14 cellular contexts compared by ENCODE assay signal in the genomic region with DNA sequence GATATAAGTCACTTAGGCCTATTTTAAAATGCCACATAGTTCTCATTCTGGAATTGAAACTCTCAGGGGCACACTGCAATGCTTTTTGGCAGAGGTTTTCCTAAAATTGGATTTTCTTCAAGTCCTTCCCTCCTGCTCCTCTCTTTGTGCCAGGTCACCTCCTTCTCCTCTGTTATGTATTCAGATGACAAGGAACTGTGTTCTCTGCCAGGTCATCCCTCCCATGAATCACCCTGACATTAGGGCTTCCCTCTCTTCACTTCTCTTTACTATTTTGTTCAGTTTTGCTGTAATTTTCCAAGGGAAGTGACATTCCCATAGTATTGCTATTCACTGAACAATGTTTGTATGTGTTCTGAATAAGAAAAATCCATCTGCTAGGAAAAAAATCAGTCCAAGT.
DNase-seq lines count a peak whose midpoint lies in the region; ATAC-seq lines count a peak whose summit lies in the region.
"Had no signal": no experiment of that assay in that cellular context is flagged by ENCODE, and none has a peak within 500 bp of the region (broad histone marks: within the 10 kb centered on the region; RNA-seq: fewer than 3 reads in every experiment).

No MANE protein-coding gene starts in this region.

- no peak overlapping the region for H4K91ac ChIP-seq in mesenchymal stem cell (ENCODE audit: low read length)

- H3K27ac ChIP-seq in mesenchymal stem cell (ENCODE audit: low read length, poor library complexity, severe bottlenecking), result no peak overlapping the region
- H3K27ac ChIP-seq: upper lobe of right lung had no signal

- H3K4me1 ChIP-seq in mesenchymal stem cell (ENCODE audit: control insufficient read depth, insufficient read depth, low read depth, low read length), result no peaks in the 10 kb centered on the region
- H3K4me1 ChIP-seq: upper lobe of right lung had no signal

- H3K4me2 ChIP-seq in mesenchymal stem cell (ENCODE audit: low read length, poor library complexity, severe bottlenecking), result no peak overlapping the region

- H3K4me3 ChIP-seq in mesenchymal stem cell (ENCODE audit: insufficient read depth in 1 of 2, low read depth in 1 of 2, low read length in 2 of 2), result no peak overlapping the region
- H3K4me3 ChIP-seq: upper lobe of right lung had no signal

- H3K9ac ChIP-seq in mesenchymal stem cell (ENCODE audit: low read length), result peak overlapping the region; percentile 43

- H2AFZ ChIP-seq in mesenchymal stem cell (ENCODE audit: low read depth, low read length), result no peak overlapping the region

- no peak overlapping the region for H2BK12ac ChIP-seq in mesenchymal stem cell (ENCODE audit: low read length in 2 of 2)

- no peaks in the 10 kb centered on the region for H3K36me3 ChIP-seq in mesenchymal stem cell (ENCODE audit: control insufficient read depth in 1 of 2, insufficient read depth in 2 of 2, low read depth in 1 of 2, low read length in 2 of 2)
- H3K36me3 ChIP-seq: upper lobe of right lung had no signal

- no peak overlapping the region for H3K23ac ChIP-seq in mesenchymal stem cell (ENCODE audit: low read length in 2 of 2)

- no peak overlapping the region for H3K14ac ChIP-seq in mesenchymal stem cell (ENCODE audit: low read length in 2 of 2)

- H3K9me3 ChIP-seq in mesenchymal stem cell (ENCODE audit: control insufficient read depth, low read length), result no peaks in the 10 kb centered on the region
- H3K9me3 ChIP-seq: upper lobe of right lung had no signal

- H2BK5ac ChIP-seq in mesenchymal stem cell (ENCODE audit: low read depth, low read length, poor library complexity, severe bottlenecking), result no peak overlapping the region

- H4K8ac ChIP-seq in mesenchymal stem cell (ENCODE audit: low read length), result no peak overlapping the region

- no peak for ATAC-seq in GM18873 (IDR thresholded peaks at IDR 0.05; ENCODE audit: low FRiP score, unreplicated experiment)
- ATAC-seq: activated CD8-positive, alpha-beta memory T cell treated with anti-CD3 and anti-CD28 coated beads, Interleukin-2, amount 10 ng/mL, durations not matched to agents 7 days and 5 days; stimulated activated naive B cell treated with anti-CD40 and anti-IgM and Interleukin-4, amounts not matched to agents 10 μg/mL and 1 μg/mL and 100 μg/mL, for 72 hours; upper lobe of right lung had no signal

- H2AK5ac ChIP-seq in mesenchymal stem cell (ENCODE audit: low read length, severe bottlenecking), result no peak overlapping the region

- DNase-seq in Ammon's horn (ENCODE audit: low spot score) (peak; percentile 53), LHCN-M2 (ENCODE audit: low read depth) (peak; percentile 31), cerebellum (ENCODE audit: low spot score) (peak; percentile 65), mesenchymal stem cell (peak; percentile 1), SHP77 treated with DMSO at 0.1 percent for 48 hours (lab: John Stamatoyannopoulos, UW) (no peak), cortex of kidney (lab: John Stamatoyannopoulos, UW) (no peak), GM19238 (ENCODE audit: insufficient read length, low spot score) (no peak)
- DNase-seq: activated B cell treated with CpG ODN at 0.5 μM for 24 hours; activated CD8-positive, alpha-beta memory T cell treated with anti-CD3 and anti-CD28 coated beads, Interleukin-2, amount 10 ng/mL, durations not matched to agents 7 days and 5 days; effector CD8-positive, alpha-beta T cell; small intestine; stimulated activated naive B cell treated with anti-CD40 and anti-IgM and Interleukin-4, amounts not matched to agents 10 μg/mL and 1 μg/mL and 100 μg/mL, for 72 hours; upper lobe of right lung had no signal

- no peak overlapping the region for H3K4ac ChIP-seq in mesenchymal stem cell (ENCODE audit: low read depth in 1 of 2, low read length in 2 of 2)

- no peaks in the 10 kb centered on the region for H3K79me1 ChIP-seq in mesenchymal stem cell (replicated peaks; ENCODE audit: low read length, poor library complexity, severe bottlenecking)

- no peak overlapping the region for H2BK15ac ChIP-seq in mesenchymal stem cell (ENCODE audit: low read depth, poor library complexity, severe bottlenecking)

- H3K18ac ChIP-seq in mesenchymal stem cell (ENCODE audit: low read depth in 1 of 2, low read length in 2 of 2), result no peak overlapping the region

- H2BK120ac ChIP-seq in mesenchymal stem cell (ENCODE audit: low read depth, low read length), result no peak overlapping the region

- no peaks in the 10 kb centered on the region for H3K27me3 ChIP-seq in mesenchymal stem cell (ENCODE audit: control insufficient read depth in 1 of 2, insufficient read depth in 1 of 2, low read length in 2 of 2)
- H3K27me3 ChIP-seq: upper lobe of right lung had no signal

Comparison
In these comparisons a context has a peak if more than half of its experiments do, and no peak if none do; other contexts are left out.
1. DNase-seq: peak in Ammon's horn (single experiment), LHCN-M2 (single experiment), cerebellum (single experiment) and mesenchymal stem cell (single experiment); none in SHP77 treated with DMSO at 0.1 percent for 48 hours (single experiment), cortex of kidney (single experiment) and GM19238 (single experiment).